In the genomic region with DNA sequence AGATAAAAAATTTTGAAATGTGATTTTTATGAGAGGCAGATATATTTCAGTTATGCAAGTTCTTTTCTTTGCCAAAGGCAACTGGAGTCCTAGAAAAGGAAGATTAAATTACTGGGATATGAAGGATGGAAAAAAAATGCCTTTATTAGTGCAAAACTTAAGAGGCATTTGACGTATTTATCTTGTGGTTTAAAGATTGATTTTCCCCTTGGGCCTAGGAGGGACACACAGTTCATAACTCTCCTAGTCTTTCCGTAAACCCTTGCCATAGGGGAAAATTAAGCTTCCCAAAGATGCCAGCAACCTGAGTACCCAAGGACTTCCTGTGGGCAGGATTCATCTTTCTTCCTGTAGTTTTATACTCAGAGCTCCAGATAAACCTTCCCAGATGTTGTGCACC, we compare ENCODE assay signal across 20 cellular contexts. TPM values are rescaled to one million over a fixed set of nuclear protein-coding genes. Genes with fewer than 3 reads are reported as not detected.
"Had no signal": no experiment of that assay in that cellular context is flagged by ENCODE, and none has a peak within 500 bp of the region (broad histone marks: within the 10 kb centered on the region; RNA-seq: fewer than 3 reads in every experiment).

No MANE protein-coding gene starts in this region.

- H3K9me3 ChIP-seq: body of pancreas, prostate gland, SJCRH30, upper lobe of left lung had no signal

- ATAC-seq: activated CD8-positive, alpha-beta T cell treated with anti-CD3 and anti-CD28 coated beads, Interleukin-2, amount 10 ng/mL, durations not matched to agents 7 days and 5 days; activated naive CD4-positive, alpha-beta T cell treated with anti-CD3 and anti-CD28 coated beads, Interleukin-2, amount 50 U/mL, for 72 hours; activated T-cell treated with anti-CD3 and anti-CD28 coated beads, Interleukin-2, amount 50 U/mL, for 72 hours; body of pancreas; natural killer cell treated with Interleukin-12 subunit alpha and Interleukin-12 subunit beta and Interleukin-15 and Interleukin-18, amount 100 ng/mL, for 72 hours had no signal

- H3K36me3 ChIP-seq: prostate gland, SJCRH30, upper lobe of left lung had no signal

- H3K27ac ChIP-seq: prostate gland, SJCRH30, upper lobe of left lung had no signal

- H3K4me3 ChIP-seq: body of pancreas, prostate gland, SJCRH30, upper lobe of left lung had no signal

- H3K4me1 ChIP-seq: prostate gland had no signal

- H3K27me3 ChIP-seq: body of pancreas, SJCRH30, upper lobe of left lung had no signal

- DNase-seq: activated CD4-positive, alpha-beta T cell treated with anti-CD3 and anti-CD28 coated beads, Interleukin-2, amount 10 ng/mL, durations not matched to agents 24 days and 14 days; activated CD4-positive, CD25-positive, alpha-beta regulatory T cell; activated CD8-positive, alpha-beta memory T cell treated with anti-CD3 and anti-CD28 coated beads, Interleukin-2, amount 50 U/mL, for 4 hours; activated CD8-positive, alpha-beta T cell treated with anti-CD3 and anti-CD28 coated beads, Interleukin-2, amount 10 ng/mL, durations not matched to agents 7 days and 5 days; activated gamma-delta T cell; activated T-cell treated with anti-CD3 and anti-CD28 coated beads, Interleukin-2, amount 50 U/mL, for 72 hours; amniotic stem cell; body of pancreas; central memory CD4-positive, alpha-beta T cell; effector memory CD4-positive, alpha-beta T cell; glutamatergic neuron; kidney glomerular epithelial cell; mesendoderm; stimulated activated CD4-positive, alpha-beta T cell treated with anti-CD3 and anti-CD28 coated beads, Interleukin-2, amount 100 ng/mL, for 48 hours; stimulated activated naive CD4-positive, alpha-beta T cell treated with Interleukin-2 at 50 U/mL for 16 hours; upper lobe of left lung had no signal

RNA-seq across cellular contexts. Expression of a gene that starts 3.2 kb away (rescaled TPM):
- total RNA-seq: activated CD8-positive, alpha-beta T cell treated with anti-CD3 and anti-CD28 coated beads, Interleukin-2, amount 10 ng/mL, durations not matched to agents 7 days and 5 days; activated naive CD4-positive, alpha-beta T cell treated with anti-CD3 and anti-CD28 coated beads, Interleukin-2, amount 50 U/mL, for 72 hours; activated T-cell treated with anti-CD3 and anti-CD28 coated beads, Interleukin-2, amount 50 U/mL, for 72 hours; natural killer cell treated with Interleukin-12 subunit alpha and Interleukin-12 subunit beta and Interleukin-15 and Interleukin-18, amount 100 ng/mL, for 72 hours; SJCRH30 had no signal
